In genomic region chr9:133830310-133830709, GRCh38 we compare ENCODE assay signal across 21 cellular contexts.
A peak's percentile ranks its signal among the peaks of the same experiment; 100 is the strongest.
DNase-seq lines count a peak whose midpoint lies in the region; ATAC-seq and TF ChIP-seq lines count a peak whose summit lies in the region.
"Had no signal": no experiment of that assay in that cellular context is flagged by ENCODE, and none has a peak within 500 bp of the region (broad histone marks: within the 10 kb centered on the region; RNA-seq: fewer than 3 reads in every experiment).

No MANE protein-coding gene starts in this region.

- H3K4me1 Mint-ChIP-seq in CD14-positive monocyte (peaks cover 31% of the 10 kb centered on the region), naive B cell (peaks cover 9 to 28% (median 23%) of the 10 kb centered on the region in 3 donors)

- H3K27ac ChIP-seq in RWPE1 = peak overlapping the region; percentile 4; the same call in 1 of the 2 replicates
- H3K27ac ChIP-seq: C4-2B, SJCRH30 had no signal

- H3K27ac Mint-ChIP-seq in CD14-positive monocyte (peak overlapping the region in 5 of 7 donors; percentile 7 to 79 (median 58)), naive B cell (peak overlapping the region in 5 of 6 donors; percentile 49 to 87 (median 77))

- H3K36me3 Mint-ChIP-seq in CD14-positive monocyte (peaks cover 27 to 50% of the 10 kb centered on the region in 2 donors), naive B cell (no peaks in the 10 kb centered on the region)

- CTCF ChIA-PET in RWPE1 (lab: Yijun Ruan, JAX) = interaction anchor here (0.6 kb wide), 1 partner anchor 37 kb away, joined by 4 read pairs; no protein-coding TSS in a partner anchor

- no peak for TF ChIP-seq CTCF in CD14-positive monocyte (IDR thresholded peaks at IDR 0.05)
- TF ChIP-seq CTCF in RWPE1 (conservative IDR thresholded peaks at IDR 0.05; ENCODE audit: low read depth) = no peak

- DNase-seq in A172 (ENCODE audit: low spot score) = peak; percentile 13
- DNase-seq in CD14-positive monocyte (ENCODE audit: low spot score) = no peak
- DNase-seq in RWPE1 (ENCODE audit: low spot score) = no peak
- no peak for DNase-seq in naive B cell
- no peak for DNase-seq in cerebellar nuclear complex (lab: John Stamatoyannopoulos, UW)
- DNase-seq in activated CD4-positive, alpha-beta T cell treated with anti-CD3 and anti-CD28 coated beads, Interleukin-2, amount 50 U/mL, for 4 hours = no peak
- DNase-seq: ACHN, DMS79 treated with DMSO at 0.1 percent for 48 hours, GOT3, KG1, NCI-H1417, NCI-H187, NCI-H2107, NCI-H226, NCI-H524, NCI-H82, PC-3 had no signal

- H3K9me3 Mint-ChIP-seq in CD14-positive monocyte = peaks cover 0 to 2% (median 0%) of the 10 kb centered on the region in 7 donors
- no peaks in the 10 kb centered on the region for H3K9me3 Mint-ChIP-seq in naive B cell

- H3K27me3 Mint-ChIP-seq in CD14-positive monocyte (ENCODE audit: low read depth in 3 of 3) (peaks cover 0 to 3% (median 3%) of the 10 kb centered on the region in 3 donors), naive B cell (no peaks in the 10 kb centered on the region)

- POLR2A ChIA-PET in RWPE1 (lab: Yijun Ruan, JAX; ENCODE audit: low non-redundant PET) = no interaction called here

- ATAC-seq in naive B cell (ENCODE audit: low read depth in 2 of 2) (no peak), HG02642 (IDR thresholded peaks at IDR 0.05; ENCODE audit: poor library complexity, unreplicated experiment) (no peak)
- ATAC-seq: HCT116, PC-3 had no signal

- intact Hi-C loops in CD14-positive monocyte (cut with micrococcal nuclease) = no loop called here

- no peak overlapping the region for H3K4me3 Mint-ChIP-seq in CD14-positive monocyte
- H3K4me3 Mint-ChIP-seq in naive B cell = peak overlapping the region in 1 of 8 donors; percentile 25
